In the genomic region with DNA sequence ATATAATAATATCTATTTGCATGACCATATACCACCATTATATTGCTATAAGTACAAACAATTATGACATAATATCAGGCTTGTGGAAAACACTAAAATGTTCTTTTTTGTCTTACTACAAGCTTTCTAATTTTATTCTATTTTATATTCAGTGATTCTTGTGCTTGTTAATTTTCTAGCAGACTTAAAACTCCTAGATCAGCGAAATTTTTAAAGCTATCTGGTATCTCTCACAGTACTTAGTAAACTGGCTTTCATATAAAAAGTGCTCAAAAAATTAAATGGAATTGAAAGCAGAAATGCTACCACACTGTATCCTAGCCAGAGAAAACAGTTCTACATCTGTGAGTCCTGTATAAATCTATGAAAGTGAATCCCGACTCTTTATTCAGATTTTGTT, we compare ENCODE assay signal across 16 cellular contexts.
DNase-seq lines count a peak whose midpoint lies in the region; ATAC-seq, FAIRE-seq and TF ChIP-seq lines count a peak whose summit lies in the region.
"Had no signal": no experiment of that assay in that cellular context is flagged by ENCODE, and none has a peak within 500 bp of the region (broad histone marks: within the 10 kb centered on the region; RNA-seq: fewer than 3 reads in every experiment).

No MANE protein-coding gene starts in this region.

- H4K20me1 ChIP-seq in K562 (replicated peaks; ENCODE audit: control insufficient read depth, insufficient read depth, low read length) (no peaks in the 10 kb centered on the region), keratinocyte (ENCODE audit: control insufficient read depth, extremely low read depth, insufficient read depth, low read length) (no peaks in the 10 kb centered on the region)

- no peaks in the 10 kb centered on the region for H3K9me3 ChIP-seq in A549
- no peaks in the 10 kb centered on the region for H3K9me3 ChIP-seq in HUES6 (ENCODE audit: control insufficient read depth, insufficient read depth, low read depth, low read length)
- H3K9me3 ChIP-seq in K562 (replicated peaks; ENCODE audit: control insufficient read depth, insufficient read depth, low read depth, low read length), result no peaks in the 10 kb centered on the region
- H3K9me3 ChIP-seq in keratinocyte (ENCODE audit: control insufficient read depth, low read depth, low read length), result no peaks in the 10 kb centered on the region
- H3K9me3 ChIP-seq: HAP-1 had no signal

- ATAC-seq in A549 (no peak), K562 (no peak), GM18867 (IDR thresholded peaks at IDR 0.05; ENCODE audit: unreplicated experiment) (no peak)
- ATAC-seq: Panc1, Right ventricle myocardium inferior had no signal

- no peak overlapping the region for H3K4me2 ChIP-seq in A549
- H3K4me2 ChIP-seq in K562 (ENCODE audit: insufficient read depth, low read length), result no peak overlapping the region
- peak overlapping the region; percentile 68 for H3K4me2 ChIP-seq in keratinocyte (ENCODE audit: control insufficient read depth, extremely low read depth, insufficient read depth, low read depth, low read length)

- dilution Hi-C loops in keratinocyte (cut with MboI; ENCODE audit: extremely low pct_ligation_motif_present, low sequenced_read_pairs), result no loop called here

- H3K79me2 ChIP-seq in K562 (ENCODE audit: control insufficient read depth, insufficient read depth, low read length) (no peaks in the 10 kb centered on the region), keratinocyte (ENCODE audit: control insufficient read depth, insufficient read depth, low read length) (no peaks in the 10 kb centered on the region)

- intact Hi-C loops in K562 (cut with micrococcal nuclease), result loop anchor here (10.0 kb wide), 1 partner anchor 102 kb away; a partner anchor contains a TSS

- TF ChIP-seq POLR2A in A549 (IDR thresholded peaks at IDR 0.05; ENCODE audit: low read length) (no peak), K562 (conservative IDR thresholded peaks at IDR 0.05) (no peak)

- no peak for TF ChIP-seq CTCF in A549 (IDR thresholded peaks at IDR 0.05)
- TF ChIP-seq CTCF in K562 (IDR thresholded peaks at IDR 0.05 in 2 of 3, conservative IDR thresholded peaks at IDR 0.05 in 1 of 3; ENCODE audit: insufficient read depth in 2 of 3, low read depth in 1 of 3, low read length in 3 of 3), result no peak
- TF ChIP-seq CTCF in keratinocyte (optimal IDR thresholded peaks at IDR 0.05 in 1 of 3, IDR thresholded peaks at IDR 0.05 in 1 of 3, conservative IDR thresholded peaks at IDR 0.05 in 1 of 3; ENCODE audit: extremely low read depth in 1 of 3, insufficient read depth in 2 of 3, low read length in 3 of 3), result no peak

- DNase-seq in A549 (ENCODE audit: low read depth in 1 of 2, low spot score in 1 of 2), result no peak
- no peak for DNase-seq in K562 (ENCODE audit: extremely low read depth in 1 of 4, low spot score in 3 of 4)
- DNase-seq in keratinocyte (ENCODE audit: low read depth, low spot score), result no peak
- no peak for DNase-seq in activated CD8-positive, alpha-beta memory T cell treated with anti-CD3 and anti-CD28 coated beads, Interleukin-2, amount 50 U/mL, for 48 hours
- DNase-seq in NCI-H2196 (lab: John Stamatoyannopoulos, UW; ENCODE audit: unreplicated experiment), result no peak
- no peak for DNase-seq in NCI-H1436 (lab: John Stamatoyannopoulos, UW)
- DNase-seq: CD4-positive, alpha-beta T cell; KBM-7; NCI-H1930; NCI-H446; SW 1271 had no signal

- H3K27ac ChIP-seq in A549, result no peak overlapping the region
- peak overlapping the region; percentile 51; the same call in 1 of the 2 replicates for H3K27ac ChIP-seq in HUES6 (ENCODE audit: low read depth, low read length)
- H3K27ac ChIP-seq in K562 (ENCODE audit: extremely low read depth, low read depth, low read length), result no peak overlapping the region
- H3K27ac ChIP-seq in keratinocyte (ENCODE audit: control insufficient read depth, insufficient read depth, low read length), result peak overlapping the region; percentile 70

- FAIRE-seq in A549 (lab: Jason Lieb, UNC) (no peak), K562 (lab: Jason Lieb, UNC) (no peak), keratinocyte (lab: Jason Lieb, UNC) (no peak)

- H3K4me1 ChIP-seq in A549 (no peaks in the 10 kb centered on the region), HUES6 (ENCODE audit: control insufficient read depth, insufficient read depth, low read length) (peaks cover 39% of the 10 kb centered on the region), K562 (replicated peaks in 1 of 2; ENCODE audit: control insufficient read depth in 2 of 2, insufficient read depth in 2 of 2, low read length in 2 of 2) (peaks cover 0 to 14% of the 10 kb centered on the region in 2 experiments; a peak in 4 of 5 replicates), keratinocyte (ENCODE audit: control insufficient read depth, extremely low read depth, insufficient read depth, low read length) (peaks cover 25% of the 10 kb centered on the region)

- in situ Hi-C loops in K562 (cut with MboI), result no loop called here

- H3K9ac ChIP-seq in HUES6 (ENCODE audit: low read length) (no peak overlapping the region), K562 (ENCODE audit: insufficient read depth in 1 of 2, low read depth in 2 of 2, low read length in 2 of 2) (no peak overlapping the region), keratinocyte (ENCODE audit: control insufficient read depth, extremely low read depth, insufficient read depth, low read length) (peak overlapping the region; percentile 13)

- H3K9me1 ChIP-seq in K562 (ENCODE audit: control insufficient read depth, insufficient read depth, low read length) (no peaks in the 10 kb centered on the region), keratinocyte (ENCODE audit: control insufficient read depth, extremely low read depth, insufficient read depth, low read length) (no peaks in the 10 kb centered on the region)

- H3K4me3 ChIP-seq in A549 (no peak overlapping the region), HUES6 (ENCODE audit: low read depth, low read length) (no peak overlapping the region), K562 (no peak overlapping the region), keratinocyte (ENCODE audit: control insufficient read depth in 2 of 3, extremely low read depth in 1 of 3, insufficient read depth in 2 of 3, low read depth in 1 of 3, low read length in 3 of 3) (no peak overlapping the region)
- H3K4me3 ChIP-seq: HAP-1 had no signal

- H3K36me3 ChIP-seq in HUES6 (ENCODE audit: control insufficient read depth, insufficient read depth, low read length) (no peaks in the 10 kb centered on the region), K562 (ENCODE audit: control insufficient read depth, insufficient read depth, low read length) (no peaks in the 10 kb centered on the region), keratinocyte (ENCODE audit: control insufficient read depth in 2 of 2, extremely low read depth in 1 of 2, insufficient read depth in 2 of 2, low read length in 2 of 2) (no peaks in the 10 kb centered on the region)
- H3K36me3 ChIP-seq: HAP-1 had no signal

- WGBS in A549 (ENCODE audit: missing lambda C conversion rate), result 51% methylated on average over 2 of the region's 2 CpGs
- 73% methylated on average over 2 of the region's 2 CpGs for WGBS in K562 (ENCODE audit: insufficient coverage, low coverage, missing lambda C conversion rate)

- H2AFZ ChIP-seq in K562 (ENCODE audit: low read depth, low read length) (no peak overlapping the region), keratinocyte (ENCODE audit: control insufficient read depth, low read length) (peak overlapping the region; percentile 67)

- H3K27me3 ChIP-seq in HUES6 (ENCODE audit: control insufficient read depth, insufficient read depth, low read length) (no peaks in the 10 kb centered on the region), K562 (ENCODE audit: control insufficient read depth in 2 of 2, insufficient read depth in 2 of 2, low read length in 2 of 2) (no peaks in the 10 kb centered on the region), keratinocyte (ENCODE audit: control insufficient read depth, extremely low read depth, insufficient read depth, low read length) (no peaks in the 10 kb centered on the region)

- BruUV-seq in K562 (replicated peaks; lab: Mats Ljungman, UMichigan), result no TSS peak

- POLR2A ChIA-PET in A549 (lab: Yijun Ruan, JAX), result no interaction called here
- POLR2A ChIA-PET in K562 (lab: Yijun Ruan, JAX), result no interaction called here

- TF ChIP-seq EP300 in A549 (IDR thresholded peaks at IDR 0.05) (no peak), K562 (IDR thresholded peaks at IDR 0.05; ENCODE audit: low read length) (no peak)

- TF ChIP-seq RAD21 in A549 (conservative IDR thresholded peaks at IDR 0.05 in 1 of 2, IDR thresholded peaks at IDR 0.05 in 1 of 2), result no peak
- no peak for TF ChIP-seq RAD21 in K562 (CRISPR knock-in tag; conservative IDR thresholded peaks at IDR 0.05 in 1 of 2, IDR thresholded peaks at IDR 0.05 in 1 of 2)

- CTCF ChIA-PET in A549 (lab: Yijun Ruan, JAX), result interaction anchor here (0.6 to 2.4 kb wide), 3 partner anchors 12 to 383 kb away, joined by 3 to 5 read pairs (median 3); no protein-coding TSS in a partner anchor
- CTCF ChIA-PET in K562 (lab: Yijun Ruan, JAX; ENCODE audit: low intra/inter-chr PET ratio), result no interaction called here

TF ChIP-seq in A549, 52 proteins besides CTCF, POLR2A, EP300 and RAD21:
- TF ChIP-seq EHF (CRISPR knock-in tag; IDR thresholded peaks at IDR 0.05) (no peak), MAFK (IDR thresholded peaks at IDR 0.05; ENCODE audit: partially characterized antibody) (peak; percentile 53)

TF ChIP-seq in K562, 482 proteins besides CTCF, POLR2A, EP300 and RAD21 (continues in another document):
- TF ChIP-seq NFYB (IDR thresholded peaks at IDR 0.05; ENCODE audit: extremely low read depth, insufficient read length) (no peak), FOXK1 (CRISPR knock-in tag; IDR thresholded peaks at IDR 0.05; ENCODE audit: borderline replicate concordance) (no peak), NFXL1 (CRISPR knock-in tag; IDR thresholded peaks at IDR 0.05) (no peak), KAT8 (IDR thresholded peaks at IDR 0.05; ENCODE audit: low read depth) (no peak), ZNF644 (tag; IDR thresholded peaks at IDR 0.05; ENCODE audit: low read depth) (no peak), PTTG1 (tag; IDR thresholded peaks at IDR 0.05; ENCODE audit: low read depth) (no peak)
- TF ChIP-seq, protein P1, sequence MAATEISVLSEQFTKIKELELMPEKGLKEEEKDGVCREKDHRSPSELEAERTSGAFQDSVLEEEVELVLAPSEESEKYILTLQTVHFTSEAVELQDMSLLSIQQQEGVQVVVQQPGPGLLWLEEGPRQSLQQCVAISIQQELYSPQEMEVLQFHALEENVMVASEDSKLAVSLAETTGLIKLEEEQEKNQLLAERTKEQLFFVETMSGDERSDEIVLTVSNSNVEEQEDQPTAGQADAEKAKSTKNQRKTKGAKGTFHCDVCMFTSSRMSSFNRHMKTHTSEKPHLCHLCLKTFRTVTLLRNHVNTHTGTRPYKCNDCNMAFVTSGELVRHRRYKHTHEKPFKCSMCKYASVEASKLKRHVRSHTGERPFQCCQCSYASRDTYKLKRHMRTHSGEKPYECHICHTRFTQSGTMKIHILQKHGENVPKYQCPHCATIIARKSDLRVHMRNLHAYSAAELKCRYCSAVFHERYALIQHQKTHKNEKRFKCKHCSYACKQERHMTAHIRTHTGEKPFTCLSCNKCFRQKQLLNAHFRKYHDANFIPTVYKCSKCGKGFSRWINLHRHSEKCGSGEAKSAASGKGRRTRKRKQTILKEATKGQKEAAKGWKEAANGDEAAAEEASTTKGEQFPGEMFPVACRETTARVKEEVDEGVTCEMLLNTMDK (IDR thresholded peaks at IDR 0.05; ENCODE audit: borderline replicate concordance, insufficient read depth, low read depth, low read length, poor library complexity, severe bottlenecking), result no peak

Comparison
In these comparisons a context has a peak if more than half of its experiments do, and no peak if none do; other contexts are left out.
1. H3K27ac ChIP-seq: peak in HUES6 (single experiment) and keratinocyte (single experiment); none in A549 (0 of 2) and K562 (single experiment).